In genomic region chr10:102462512-102463054, GRCh38 we compare ENCODE assay signal across 12 cellular contexts. TPM values are rescaled to one million over a fixed set of nuclear protein-coding genes. Genes with fewer than 3 reads are reported as not detected.
DNase-seq lines count a peak whose midpoint lies in the region; ATAC-seq and TF ChIP-seq lines count a peak whose summit lies in the region.
"Had no signal": no experiment of that assay in that cellular context is flagged by ENCODE, and none has a peak within 500 bp of the region (broad histone marks: within the 10 kb centered on the region; RNA-seq: fewer than 3 reads in every experiment).

No MANE protein-coding gene starts in this region.

- POLR2A ChIA-PET in CD4-positive, alpha-beta memory T cell (lab: Charles Lee; ENCODE audit: partially characterized antibody) = interaction anchor here (1.1 to 5.6 kb wide), 8 partner anchors 11 to 68 kb away, joined by 3 to 126 read pairs (median 14); partner anchors contain the start of genes C10orf95, CUEDC2, FBXL15 and NFKB2
- POLR2A ChIA-PET in HEK293 (lab: Yijun Ruan, JAX) = interaction anchor here (1.3 to 4.6 kb wide), 3 partner anchors 11 to 31 kb away, joined by 4 to 39 read pairs (median 13); partner anchors contain the start of genes C10orf95 and CUEDC2

- ATAC-seq in activated naive CD8-positive, alpha-beta T cell treated with anti-CD3 and anti-CD28 coated beads, Interleukin-2, amount 50 U/mL, for 24 hours = peak; percentile 5
- no peak for ATAC-seq in naive B cell (ENCODE audit: low read depth in 2 of 2)
- no peak for ATAC-seq in GM19463 (IDR thresholded peaks at IDR 0.05; ENCODE audit: unreplicated experiment)
- ATAC-seq in body of pancreas = no peak

- no peak overlapping the region for H3K4me3 ChIP-seq in CD4-positive, alpha-beta memory T cell (ENCODE audit: low read length in 2 of 2)
- H3K4me3 ChIP-seq in HEK293 (ENCODE audit: low read depth, low read length) (no peak overlapping the region), body of pancreas (no peak overlapping the region)

- peaks cover 0 to 2% (median 0%) of the 10 kb centered on the region in 8 donors for H3K9me3 Mint-ChIP-seq in CD4-positive, alpha-beta memory T cell
- no peaks in the 10 kb centered on the region for H3K9me3 Mint-ChIP-seq in activated naive CD8-positive, alpha-beta T cell treated with anti-CD3 and anti-CD28 coated beads, Interleukin-2, amount 50 U/mL, for 24 hours
- peaks cover 0 to 1% (median 0%) of the 10 kb centered on the region in 7 donors for H3K9me3 Mint-ChIP-seq in naive B cell

- no peak overlapping the region for H3K27ac ChIP-seq in CD4-positive, alpha-beta memory T cell (ENCODE audit: low read depth, low read length)
- no peak overlapping the region for H3K27ac ChIP-seq in HEK293 (ENCODE audit: extremely low read depth, low read depth, low read length)
- no peak overlapping the region for H3K27ac ChIP-seq in body of pancreas

- CTCF ChIA-PET in CD4-positive, alpha-beta memory T cell (lab: Charles Lee; ENCODE audit: partially characterized antibody) = interaction anchor here (1.5 to 3.6 kb wide), 5 partner anchors 12 to 121 kb away, joined by 4 to 22 read pairs (median 7); partner anchors contain the start of gene C10orf95
- CTCF ChIA-PET in HEK293 (lab: Yijun Ruan, JAX) = interaction anchor here (0.6 to 3.9 kb wide), 8 partner anchors 10 to 230 kb away, joined by 3 to 17 read pairs (median 3); no protein-coding TSS in a partner anchor

- TF ChIP-seq POLR2A in body of pancreas (IDR thresholded peaks at IDR 0.05) = no peak

- no peaks in the 10 kb centered on the region for H3K9me3 ChIP-seq in CD4-positive, alpha-beta memory T cell (ENCODE audit: control insufficient read depth in 1 of 2, low read length in 2 of 2)
- H3K9me3 ChIP-seq in HEK293 (ENCODE audit: control insufficient read depth, insufficient read depth, low read depth, low read length) (no peaks in the 10 kb centered on the region), body of pancreas (no peaks in the 10 kb centered on the region)

- intact Hi-C loops in CD4-positive, alpha-beta memory T cell (cut with micrococcal nuclease) = loop anchor here (5.0 kb wide), 1 partner anchor 330 kb away; the partner anchor contains the start of gene PPRC1
- intact Hi-C loops in body of pancreas (cut with DNase I) = no loop called here

- in situ Hi-C loops in GM13977 (cut with MboI; ENCODE audit: low pct_unique_long_range_greater_than_20kb, low sequenced_read_pairs, unreplicated experiment) = no loop called here

- TF ChIP-seq CTCF in HEK293 (tag by site-specific recombination; IDR thresholded peaks at IDR 0.05) = no peak
- no peak for TF ChIP-seq CTCF in body of pancreas (IDR thresholded peaks at IDR 0.05)
- no peak for TF ChIP-seq CTCF in GM13977 (IDR thresholded peaks at IDR 0.05; ENCODE audit: extremely low read depth, insufficient read depth, missing control alignments)

- peaks cover 16% of the 10 kb centered on the region for H3K4me1 ChIP-seq in CD4-positive, alpha-beta memory T cell (ENCODE audit: insufficient read depth, low read length)
- H3K4me1 ChIP-seq in HEK293 (ENCODE audit: control insufficient read depth, insufficient read depth, low read length) (0 out of 2 replicates have a peak, but pooled peaks cover 2% of the 10 kb centered on the region), body of pancreas (peaks cover 16% of the 10 kb centered on the region)

- H3K27ac Mint-ChIP-seq in CD4-positive, alpha-beta memory T cell = peak overlapping the region in 3 of 7 donors; percentile 54 to 79 (median 61)
- H3K27ac Mint-ChIP-seq in activated naive CD8-positive, alpha-beta T cell treated with anti-CD3 and anti-CD28 coated beads, Interleukin-2, amount 50 U/mL, for 24 hours = peak overlapping the region; percentile 67
- no peak overlapping the region for H3K27ac Mint-ChIP-seq in naive B cell

- peaks cover 2 to 3% of the 10 kb centered on the region in 2 donors for H3K36me3 Mint-ChIP-seq in CD4-positive, alpha-beta memory T cell
- no peaks in the 10 kb centered on the region for H3K36me3 Mint-ChIP-seq in activated naive CD8-positive, alpha-beta T cell treated with anti-CD3 and anti-CD28 coated beads, Interleukin-2, amount 50 U/mL, for 24 hours (ENCODE audit: low read depth)
- H3K36me3 Mint-ChIP-seq in naive B cell = no peaks in the 10 kb centered on the region

- no peaks in the 10 kb centered on the region for H3K36me3 ChIP-seq in CD4-positive, alpha-beta memory T cell (ENCODE audit: insufficient read depth, low read length)
- H3K36me3 ChIP-seq in HEK293 (ENCODE audit: control insufficient read depth in 2 of 2, insufficient read depth in 1 of 2, low read length in 2 of 2) = no peaks in the 10 kb centered on the region
- no peaks in the 10 kb centered on the region for H3K36me3 ChIP-seq in body of pancreas (replicated peaks in 1 of 2; ENCODE audit: insufficient read depth in 1 of 2, low read depth in 2 of 2)

- no peak for DNase-seq in CD4-positive, alpha-beta memory T cell
- DNase-seq in activated naive CD8-positive, alpha-beta T cell treated with anti-CD3 and anti-CD28 coated beads, Interleukin-2, amount 50 U/mL, for 24 hours = no peak
- DNase-seq in naive B cell (no peak), body of pancreas (no peak), GM13977 (ENCODE audit: low spot score) (no peak)
- DNase-seq in stimulated activated CD4-positive, alpha-beta T cell treated with anti-CD3 and anti-CD28 coated beads, Interleukin-1b, Interleukin-23, amount 100 ng/mL, for 48 hours = no peak
- DNase-seq: midbrain, NCI-H2227 treated with DMSO at 0.1 percent for 48 hours, Right ventricle myocardium superior had no signal

- H3K4me3 Mint-ChIP-seq in CD4-positive, alpha-beta memory T cell = peak overlapping the region in 7 of 8 donors; percentile 3 to 95 (median 89)
- peak overlapping the region; percentile 88 for H3K4me3 Mint-ChIP-seq in activated naive CD8-positive, alpha-beta T cell treated with anti-CD3 and anti-CD28 coated beads, Interleukin-2, amount 50 U/mL, for 24 hours
- H3K4me3 Mint-ChIP-seq in naive B cell = peak overlapping the region; percentile 6 to 95 (median 83)

- H3K27me3 ChIP-seq in CD4-positive, alpha-beta memory T cell (ENCODE audit: insufficient read depth, low read length) = no peaks in the 10 kb centered on the region
- no peaks in the 10 kb centered on the region for H3K27me3 ChIP-seq in body of pancreas

- WGBS in body of pancreas, 2 donors = 70 to 73% methylated on average over 6 of the region's 6 CpGs

- H3K27me3 Mint-ChIP-seq in CD4-positive, alpha-beta memory T cell = no peaks in the 10 kb centered on the region
- peaks cover 2% of the 10 kb centered on the region for H3K27me3 Mint-ChIP-seq in activated naive CD8-positive, alpha-beta T cell treated with anti-CD3 and anti-CD28 coated beads, Interleukin-2, amount 50 U/mL, for 24 hours
- peaks cover 0 to 10% (median 0%) of the 10 kb centered on the region in 3 donors for H3K27me3 Mint-ChIP-seq in naive B cell

- peaks cover 16 to 38% (median 23%) of the 10 kb centered on the region in 4 donors for H3K4me1 Mint-ChIP-seq in CD4-positive, alpha-beta memory T cell
- H3K4me1 Mint-ChIP-seq in activated naive CD8-positive, alpha-beta T cell treated with anti-CD3 and anti-CD28 coated beads, Interleukin-2, amount 50 U/mL, for 24 hours = peaks cover 37% of the 10 kb centered on the region
- peaks cover 28 to 36% (median 28%) of the 10 kb centered on the region in 3 donors for H3K4me1 Mint-ChIP-seq in naive B cell

TF ChIP-seq in HEK293, 187 proteins besides CTCF, POLR2A, EP300 and RAD21 (continues in another document):
- TF ChIP-seq ZFHX2 (tag by site-specific recombination; conservative IDR thresholded peaks at IDR 0.05) (no peak), ZNF658 (tag by site-specific recombination; IDR thresholded peaks at IDR 0.05) (no peak), ZBTB20 (tag by site-specific recombination; IDR thresholded peaks at IDR 0.05) (no peak), ZEB2 (tag by site-specific recombination; IDR thresholded peaks at IDR 0.05) (no peak), ZNF704 (tag by site-specific recombination; IDR thresholded peaks at IDR 0.05) (no peak)

RNA-seq across cellular contexts. Expression of gene C10orf95, which starts 11.2 kb away (rescaled TPM):
- total RNA-seq in CD4-positive, alpha-beta memory T cell = 1 to 10 TPM in 1 of 2 experiments, under 1 TPM in 1; 0.89 to 1.6 TPM
- under 1 TPM; 0.41 to 0.42 TPM for polyA plus RNA-seq in CD4-positive, alpha-beta memory T cell
- 1 to 10 TPM in 3 of 6 donors, under 1 TPM in 3; 0.29 to 1.9 (median 0.99) TPM for polyA plus RNA-seq in naive B cell (ENCODE audit: low read depth in 6 of 6)
- 1 to 10 TPM in 1 of 2 donors, under 1 TPM in 1; 0.66 to 4.2 TPM for total RNA-seq in body of pancreas
- total RNA-seq: H4, Right ventricle myocardium superior had no signal

RNA-seq across cellular contexts. Expression of gene CUEDC2, which starts 30.2 kb away (rescaled TPM):
- total RNA-seq in CD4-positive, alpha-beta memory T cell = 10 to 100 TPM; 27.2 to 30.8 TPM
- 10 to 100 TPM; 52.0 to 57.5 TPM for polyA plus RNA-seq in CD4-positive, alpha-beta memory T cell
- 10 to 100 TPM; 50.3 to 82.3 (median 59.4) TPM for polyA plus RNA-seq in naive B cell (ENCODE audit: low read depth in 6 of 6)
- 10 to 100 TPM; 30.3 to 35.5 TPM for total RNA-seq in body of pancreas

RNA-seq across cellular contexts. Expression of gene ACTR1A, which starts 39.9 kb away (rescaled TPM):
- 10 to 100 TPM; 54.9 to 60.0 TPM for total RNA-seq in CD4-positive, alpha-beta memory T cell
- polyA plus RNA-seq in CD4-positive, alpha-beta memory T cell = 10 to 100 TPM; 69.9 to 72.3 TPM
- polyA plus RNA-seq in naive B cell (ENCODE audit: low read depth in 6 of 6) = 10 to 100 TPM; 41.8 to 66.6 (median 45.1) TPM
- total RNA-seq in body of pancreas = 10 to 100 TPM; 35.5 to 55.0 TPM

RNA-seq across cellular contexts. Expression of gene SUFU, which starts 41.2 kb away (rescaled TPM):
- total RNA-seq in CD4-positive, alpha-beta memory T cell = 10 to 100 TPM; 20.5 to 22.0 TPM
- polyA plus RNA-seq in CD4-positive, alpha-beta memory T cell = 10 to 100 TPM in 1 of 2 donors, 1 to 10 TPM in 1; 2.0 to 12.6 TPM
- 1 to 10 TPM in 5 of 6 donors, under 1 TPM in 1; 0.84 to 7.8 (median 4.0) TPM for polyA plus RNA-seq in naive B cell (ENCODE audit: low read depth in 6 of 6)
- 1 to 10 TPM; 3.1 to 6.6 TPM for total RNA-seq in body of pancreas

RNA-seq across cellular contexts. Expression of gene FBXL15, which starts 41.9 kb away (rescaled TPM):
- total RNA-seq in CD4-positive, alpha-beta memory T cell = 10 to 100 TPM; 21.1 to 24.1 TPM
- 10 to 100 TPM; 27.5 to 44.5 TPM for polyA plus RNA-seq in CD4-positive, alpha-beta memory T cell
- 10 to 100 TPM; 15.9 to 24.9 (median 20.9) TPM for polyA plus RNA-seq in naive B cell (ENCODE audit: low read depth in 6 of 6)
- total RNA-seq in body of pancreas = 10 to 100 TPM; 12.7 to 38.6 TPM
